ENCODE assay signal across 10 cellular contexts in genomic region chr14:92986254-92987147, GRCh38.
DNase-seq lines count a peak whose midpoint lies in the region; ATAC-seq and TF ChIP-seq lines count a peak whose summit lies in the region.
"Had no signal": no experiment of that assay in that cellular context is flagged by ENCODE, and none has a peak within 500 bp of the region (broad histone marks: within the 10 kb centered on the region; RNA-seq: fewer than 3 reads in every experiment).

No MANE protein-coding gene starts in this region.

- H3K36me3 Mint-ChIP-seq in brain: peaks cover 19% of the 10 kb centered on the region

- ATAC-seq in left colon: peak; percentile 25
- ATAC-seq: naive thymus-derived CD8-positive, alpha-beta T cell had no signal

- WGBS in thyroid gland, 2 donors: 62 to 81% methylated on average over 3 to 6 of the region's 6 CpGs
- 76% methylated on average over 6 of the region's 6 CpGs for WGBS in suprapubic skin

- H3K9me3 Mint-ChIP-seq in brain: peaks cover 0 to 9% (median 2%) of the 10 kb centered on the region in 5 experiments

- H3K9me3 ChIP-seq in thyroid gland (no peaks in the 10 kb centered on the region), suprapubic skin (no peaks in the 10 kb centered on the region)

- H3K4me3 Mint-ChIP-seq in brain: no peak overlapping the region
- H3K4me3 Mint-ChIP-seq: naive thymus-derived CD8-positive, alpha-beta T cell had no signal

- intact Hi-C loops in left colon (cut with DNase I, micrococcal nuclease) (no loop called here), thyroid gland (cut with DNase I) (no loop called here)

- peaks cover 14 to 35% of the 10 kb centered on the region in 2 donors for H3K4me1 ChIP-seq in thyroid gland
- peaks cover 34% of the 10 kb centered on the region for H3K4me1 ChIP-seq in suprapubic skin

- TF ChIP-seq CTCF in brain (conservative IDR thresholded peaks at IDR 0.05) (no peak), thyroid gland (IDR thresholded peaks at IDR 0.05) (no peak), suprapubic skin (IDR thresholded peaks at IDR 0.05) (no peak)

- peak; percentile 66 for DNase-seq in HT1080 (ENCODE audit: low read depth)
- DNase-seq in left colon: no peak
- DNase-seq in thyroid gland: peak; percentile 73 to 83
- no peak for DNase-seq in NCI-H226
- no peak for DNase-seq in suprapubic skin (ENCODE audit: low spot score in 2 of 2)
- no peak for DNase-seq in NCI-H2029 (lab: John Stamatoyannopoulos, UW)
- DNase-seq in activated CD4-positive, alpha-beta T cell treated with anti-CD3 and anti-CD28 coated beads for 1 hour: no peak
- DNase-seq: naive thymus-derived CD8-positive, alpha-beta T cell; trophoblast cell had no signal

- H3K4me3 ChIP-seq in thyroid gland (replicated peaks in 1 of 3): no peak overlapping the region
- H3K4me3 ChIP-seq in suprapubic skin: no peak overlapping the region

- no peak for TF ChIP-seq EP300 in suprapubic skin (IDR thresholded peaks at IDR 0.05)

- H3K36me3 ChIP-seq in thyroid gland (no peaks in the 10 kb centered on the region), suprapubic skin (peaks cover 4% of the 10 kb centered on the region)

- H3K27ac Mint-ChIP-seq in brain: peak overlapping the region in 4 of 5 experiments; percentile 35 to 66 (median 52)

- H3K27me3 ChIP-seq in thyroid gland (no peaks in the 10 kb centered on the region), suprapubic skin (no peaks in the 10 kb centered on the region)

- no peak for TF ChIP-seq POLR2A in thyroid gland (IDR thresholded peaks at IDR 0.05)
- no peak for TF ChIP-seq POLR2A in suprapubic skin (IDR thresholded peaks at IDR 0.05)

- H3K27ac ChIP-seq in thyroid gland: peak overlapping the region; percentile 15 to 77 (median 32)
- H3K27ac ChIP-seq in suprapubic skin: no peak overlapping the region

- H3K27me3 Mint-ChIP-seq in brain: no peaks in the 10 kb centered on the region
- H3K27me3 Mint-ChIP-seq: naive thymus-derived CD8-positive, alpha-beta T cell had no signal

- peaks cover 47% of the 10 kb centered on the region for H3K4me1 Mint-ChIP-seq in brain

Comparison
In these comparisons a context has a peak if more than half of its experiments do, and no peak if none do; other contexts are left out.
1. DNase-seq: peak in HT1080 (single experiment) and thyroid gland (2 of 2); none in left colon (0 of 2), NCI-H226 (single experiment), suprapubic skin (0 of 2), NCI-H2029 (single experiment) and activated CD4-positive, alpha-beta T cell treated with anti-CD3 and anti-CD28 coated beads for 1 hour (single experiment).